1 cellular context compared by ENCODE assay signal in the genomic region with DNA sequence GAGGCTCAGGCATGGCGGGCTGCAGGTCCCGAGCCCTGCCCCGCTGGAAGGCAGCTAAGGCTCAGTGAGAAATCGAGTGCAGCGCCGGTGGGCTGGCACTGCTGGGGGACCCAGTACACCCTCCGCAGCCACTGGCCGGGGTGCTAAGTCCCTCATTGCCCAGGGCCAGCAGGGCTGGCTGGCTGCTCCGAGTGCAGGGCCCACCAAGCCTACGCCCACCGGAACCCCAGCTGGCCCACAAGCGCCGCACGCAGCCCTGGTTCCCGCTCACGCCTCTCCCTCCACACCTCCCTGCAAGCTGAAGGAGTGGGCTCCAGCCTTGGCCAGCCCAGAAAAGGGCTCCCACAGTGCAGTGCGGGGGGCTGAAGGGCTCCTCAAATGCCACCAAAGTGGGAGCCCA. TPM values are rescaled to one million over a fixed set of nuclear protein-coding genes. Genes with fewer than 3 reads are reported as not detected.
"Had no signal": no experiment of that assay in that cellular context is flagged by ENCODE, and none has a peak within 500 bp of the region (broad histone marks: within the 10 kb centered on the region; RNA-seq: fewer than 3 reads in every experiment).

No MANE protein-coding gene starts in this region.

RNA-seq across cellular contexts. Expression of gene TEX13C, which starts 0.5 kb away (rescaled TPM):
- total RNA-seq: GM12878 had no signal
